Comparison of ENCODE assay signal across 1 cellular context in the genomic region with DNA sequence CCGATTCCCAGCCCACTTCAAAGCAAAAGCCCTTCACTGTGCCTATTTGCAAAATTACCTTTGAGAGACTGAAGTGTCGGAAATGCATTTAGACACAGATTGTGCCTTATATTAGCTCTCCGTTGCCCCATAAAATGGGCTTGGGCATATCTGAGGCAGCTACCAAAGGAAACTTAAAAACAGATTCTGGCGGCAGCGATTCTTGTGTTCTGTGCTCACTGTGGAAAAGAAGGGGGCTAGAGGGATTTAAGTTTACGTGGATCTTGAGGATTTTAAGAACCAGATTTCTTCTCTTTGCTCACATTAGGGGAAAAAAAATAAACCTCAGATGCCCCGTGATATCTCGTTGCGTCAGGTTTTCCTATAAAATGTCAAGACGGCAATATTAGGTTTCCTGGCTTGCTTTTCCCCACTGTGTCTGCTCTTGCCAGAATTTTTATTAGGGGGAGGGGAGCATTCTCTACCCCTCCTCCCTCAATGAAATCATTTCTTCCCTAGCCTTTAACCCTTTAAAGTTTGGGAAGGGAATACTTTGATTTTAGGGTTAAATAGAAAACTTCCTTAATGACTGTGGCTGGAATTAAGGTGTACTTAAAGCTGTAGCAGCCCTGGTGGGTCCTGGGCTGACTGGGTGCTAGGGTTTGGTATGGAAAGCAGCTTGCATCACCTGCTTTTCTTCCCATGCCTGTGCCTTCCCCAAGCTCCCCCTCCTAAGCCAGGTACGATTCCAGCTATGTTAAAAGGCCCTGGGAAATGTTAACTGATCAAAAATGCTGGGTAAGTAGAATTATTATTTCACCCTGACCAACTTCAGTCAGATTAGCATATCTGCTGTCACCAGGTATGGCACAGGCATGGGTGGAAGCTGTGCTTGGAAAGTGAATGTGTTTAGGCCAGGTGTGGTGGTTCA.
TF ChIP-seq lines count a peak whose summit lies in the region.

No MANE protein-coding gene starts in this region.

TF ChIP-seq in HCT116, 20 proteins besides CTCF, POLR2A, EP300 and RAD21 (continued from another document):
- TF ChIP-seq, protein P1, sequence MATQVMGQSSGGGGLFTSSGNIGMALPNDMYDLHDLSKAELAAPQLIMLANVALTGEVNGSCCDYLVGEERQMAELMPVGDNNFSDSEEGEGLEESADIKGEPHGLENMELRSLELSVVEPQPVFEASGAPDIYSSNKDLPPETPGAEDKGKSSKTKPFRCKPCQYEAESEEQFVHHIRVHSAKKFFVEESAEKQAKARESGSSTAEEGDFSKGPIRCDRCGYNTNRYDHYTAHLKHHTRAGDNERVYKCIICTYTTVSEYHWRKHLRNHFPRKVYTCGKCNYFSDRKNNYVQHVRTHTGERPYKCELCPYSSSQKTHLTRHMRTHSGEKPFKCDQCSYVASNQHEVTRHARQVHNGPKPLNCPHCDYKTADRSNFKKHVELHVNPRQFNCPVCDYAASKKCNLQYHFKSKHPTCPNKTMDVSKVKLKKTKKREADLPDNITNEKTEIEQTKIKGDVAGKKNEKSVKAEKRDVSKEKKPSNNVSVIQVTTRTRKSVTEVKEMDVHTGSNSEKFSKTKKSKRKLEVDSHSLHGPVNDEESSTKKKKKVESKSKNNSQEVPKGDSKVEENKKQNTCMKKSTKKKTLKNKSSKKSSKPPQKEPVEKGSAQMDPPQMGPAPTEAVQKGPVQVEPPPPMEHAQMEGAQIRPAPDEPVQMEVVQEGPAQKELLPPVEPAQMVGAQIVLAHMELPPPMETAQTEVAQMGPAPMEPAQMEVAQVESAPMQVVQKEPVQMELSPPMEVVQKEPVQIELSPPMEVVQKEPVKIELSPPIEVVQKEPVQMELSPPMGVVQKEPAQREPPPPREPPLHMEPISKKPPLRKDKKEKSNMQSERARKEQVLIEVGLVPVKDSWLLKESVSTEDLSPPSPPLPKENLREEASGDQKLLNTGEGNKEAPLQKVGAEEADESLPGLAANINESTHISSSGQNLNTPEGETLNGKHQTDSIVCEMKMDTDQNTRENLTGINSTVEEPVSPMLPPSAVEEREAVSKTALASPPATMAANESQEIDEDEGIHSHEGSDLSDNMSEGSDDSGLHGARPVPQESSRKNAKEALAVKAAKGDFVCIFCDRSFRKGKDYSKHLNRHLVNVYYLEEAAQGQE (IDR thresholded peaks at IDR 0.05; ENCODE audit: low read depth): no peak
TF ChIP-seq in HCT116: peak in this region for 0.
